Comparison of ENCODE assay signal across 1 cellular context in the genomic region with DNA sequence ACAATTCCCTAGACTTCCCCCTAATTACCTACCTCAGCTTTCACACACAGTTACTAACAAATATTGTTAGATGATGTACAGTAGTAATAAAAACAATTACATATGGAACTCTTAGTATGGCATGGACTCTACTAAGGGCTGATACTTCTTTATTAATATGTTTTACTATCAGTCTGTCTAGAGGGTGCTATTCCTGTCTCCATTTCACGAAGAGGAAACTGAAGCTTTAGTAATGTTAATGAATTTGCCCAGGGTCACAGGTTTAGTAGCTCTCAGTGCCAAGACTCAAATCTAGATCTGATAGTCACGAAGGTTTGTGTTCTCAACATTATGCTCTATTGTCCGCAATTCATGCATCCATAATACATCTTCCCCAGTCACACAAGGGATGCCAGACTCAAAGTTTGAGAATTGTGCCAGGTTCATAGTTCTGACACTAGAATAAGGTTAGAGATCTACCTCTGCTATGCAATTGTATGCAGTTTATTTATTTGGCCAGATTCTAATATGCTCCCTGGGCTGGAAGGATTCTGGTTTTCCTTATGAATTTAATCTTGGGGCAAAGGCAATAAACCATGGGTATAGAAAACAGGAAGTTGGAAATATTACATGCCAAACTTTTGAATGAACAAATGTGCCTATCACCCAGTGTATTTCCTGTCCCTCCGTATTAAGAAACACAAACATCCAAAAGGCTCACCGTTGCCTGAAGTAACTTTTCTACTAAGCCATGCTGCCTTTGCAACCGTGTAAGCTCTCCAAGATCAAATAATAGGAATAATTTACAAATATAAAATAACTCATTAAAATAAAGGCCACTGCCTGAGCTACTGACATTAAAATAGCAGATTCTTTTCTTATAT.
TF ChIP-seq lines count a peak whose summit lies in the region.

No MANE protein-coding gene starts in this region.

TF ChIP-seq in WTC11, 78 proteins besides CTCF, POLR2A, EP300 and RAD21 (continued from another document):
- TF ChIP-seq, protein P1, sequence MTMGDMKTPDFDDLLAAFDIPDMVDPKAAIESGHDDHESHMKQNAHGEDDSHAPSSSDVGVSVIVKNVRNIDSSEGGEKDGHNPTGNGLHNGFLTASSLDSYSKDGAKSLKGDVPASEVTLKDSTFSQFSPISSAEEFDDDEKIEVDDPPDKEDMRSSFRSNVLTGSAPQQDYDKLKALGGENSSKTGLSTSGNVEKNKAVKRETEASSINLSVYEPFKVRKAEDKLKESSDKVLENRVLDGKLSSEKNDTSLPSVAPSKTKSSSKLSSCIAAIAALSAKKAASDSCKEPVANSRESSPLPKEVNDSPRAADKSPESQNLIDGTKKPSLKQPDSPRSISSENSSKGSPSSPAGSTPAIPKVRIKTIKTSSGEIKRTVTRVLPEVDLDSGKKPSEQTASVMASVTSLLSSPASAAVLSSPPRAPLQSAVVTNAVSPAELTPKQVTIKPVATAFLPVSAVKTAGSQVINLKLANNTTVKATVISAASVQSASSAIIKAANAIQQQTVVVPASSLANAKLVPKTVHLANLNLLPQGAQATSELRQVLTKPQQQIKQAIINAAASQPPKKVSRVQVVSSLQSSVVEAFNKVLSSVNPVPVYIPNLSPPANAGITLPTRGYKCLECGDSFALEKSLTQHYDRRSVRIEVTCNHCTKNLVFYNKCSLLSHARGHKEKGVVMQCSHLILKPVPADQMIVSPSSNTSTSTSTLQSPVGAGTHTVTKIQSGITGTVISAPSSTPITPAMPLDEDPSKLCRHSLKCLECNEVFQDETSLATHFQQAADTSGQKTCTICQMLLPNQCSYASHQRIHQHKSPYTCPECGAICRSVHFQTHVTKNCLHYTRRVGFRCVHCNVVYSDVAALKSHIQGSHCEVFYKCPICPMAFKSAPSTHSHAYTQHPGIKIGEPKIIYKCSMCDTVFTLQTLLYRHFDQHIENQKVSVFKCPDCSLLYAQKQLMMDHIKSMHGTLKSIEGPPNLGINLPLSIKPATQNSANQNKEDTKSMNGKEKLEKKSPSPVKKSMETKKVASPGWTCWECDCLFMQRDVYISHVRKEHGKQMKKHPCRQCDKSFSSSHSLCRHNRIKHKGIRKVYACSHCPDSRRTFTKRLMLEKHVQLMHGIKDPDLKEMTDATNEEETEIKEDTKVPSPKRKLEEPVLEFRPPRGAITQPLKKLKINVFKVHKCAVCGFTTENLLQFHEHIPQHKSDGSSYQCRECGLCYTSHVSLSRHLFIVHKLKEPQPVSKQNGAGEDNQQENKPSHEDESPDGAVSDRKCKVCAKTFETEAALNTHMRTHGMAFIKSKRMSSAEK (CRISPR knock-in tag; IDR thresholded peaks at IDR 0.05; ENCODE audit: borderline replicate concordance): no peak
- no peak for TF ChIP-seq CREB1 (CRISPR knock-in tag; IDR thresholded peaks at IDR 0.05)
- TF ChIP-seq, protein P2, sequence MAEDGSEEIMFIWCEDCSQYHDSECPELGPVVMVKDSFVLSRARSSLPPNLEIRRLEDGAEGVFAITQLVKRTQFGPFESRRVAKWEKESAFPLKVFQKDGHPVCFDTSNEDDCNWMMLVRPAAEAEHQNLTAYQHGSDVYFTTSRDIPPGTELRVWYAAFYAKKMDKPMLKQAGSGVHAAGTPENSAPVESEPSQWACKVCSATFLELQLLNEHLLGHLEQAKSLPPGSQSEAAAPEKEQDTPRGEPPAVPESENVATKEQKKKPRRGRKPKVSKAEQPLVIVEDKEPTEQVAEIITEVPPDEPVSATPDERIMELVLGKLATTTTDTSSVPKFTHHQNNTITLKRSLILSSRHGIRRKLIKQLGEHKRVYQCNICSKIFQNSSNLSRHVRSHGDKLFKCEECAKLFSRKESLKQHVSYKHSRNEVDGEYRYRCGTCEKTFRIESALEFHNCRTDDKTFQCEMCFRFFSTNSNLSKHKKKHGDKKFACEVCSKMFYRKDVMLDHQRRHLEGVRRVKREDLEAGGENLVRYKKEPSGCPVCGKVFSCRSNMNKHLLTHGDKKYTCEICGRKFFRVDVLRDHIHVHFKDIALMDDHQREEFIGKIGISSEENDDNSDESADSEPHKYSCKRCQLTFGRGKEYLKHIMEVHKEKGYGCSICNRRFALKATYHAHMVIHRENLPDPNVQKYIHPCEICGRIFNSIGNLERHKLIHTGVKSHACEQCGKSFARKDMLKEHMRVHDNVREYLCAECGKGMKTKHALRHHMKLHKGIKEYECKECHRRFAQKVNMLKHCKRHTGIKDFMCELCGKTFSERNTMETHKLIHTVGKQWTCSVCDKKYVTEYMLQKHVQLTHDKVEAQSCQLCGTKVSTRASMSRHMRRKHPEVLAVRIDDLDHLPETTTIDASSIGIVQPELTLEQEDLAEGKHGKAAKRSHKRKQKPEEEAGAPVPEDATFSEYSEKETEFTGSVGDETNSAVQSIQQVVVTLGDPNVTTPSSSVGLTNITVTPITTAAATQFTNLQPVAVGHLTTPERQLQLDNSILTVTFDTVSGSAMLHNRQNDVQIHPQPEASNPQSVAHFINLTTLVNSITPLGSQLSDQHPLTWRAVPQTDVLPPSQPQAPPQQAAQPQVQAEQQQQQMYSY (CRISPR knock-in tag; IDR thresholded peaks at IDR 0.05): no peak
- TF ChIP-seq, protein P3, sequence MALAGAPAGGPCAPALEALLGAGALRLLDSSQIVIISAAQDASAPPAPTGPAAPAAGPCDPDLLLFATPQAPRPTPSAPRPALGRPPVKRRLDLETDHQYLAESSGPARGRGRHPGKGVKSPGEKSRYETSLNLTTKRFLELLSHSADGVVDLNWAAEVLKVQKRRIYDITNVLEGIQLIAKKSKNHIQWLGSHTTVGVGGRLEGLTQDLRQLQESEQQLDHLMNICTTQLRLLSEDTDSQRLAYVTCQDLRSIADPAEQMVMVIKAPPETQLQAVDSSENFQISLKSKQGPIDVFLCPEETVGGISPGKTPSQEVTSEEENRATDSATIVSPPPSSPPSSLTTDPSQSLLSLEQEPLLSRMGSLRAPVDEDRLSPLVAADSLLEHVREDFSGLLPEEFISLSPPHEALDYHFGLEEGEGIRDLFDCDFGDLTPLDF (CRISPR knock-in tag; IDR thresholded peaks at IDR 0.05): no peak
- TF ChIP-seq NR3C1 (CRISPR knock-in tag; conservative IDR thresholded peaks at IDR 0.05; ENCODE audit: low read depth): no peak
TF ChIP-seq in WTC11: peak in this region for 0.
